ENCODE assay signal across 8 cellular contexts in genomic region chr17:8185580-8186445, GRCh38. TPM values are rescaled to one million over a fixed set of nuclear protein-coding genes. Genes with fewer than 3 reads are reported as not detected.
DNase-seq lines count a peak whose midpoint lies in the region; TF ChIP-seq lines count a peak whose summit lies in the region.

No MANE protein-coding gene starts in this region.

- H4K20me1 ChIP-seq in mammary epithelial cell (ENCODE audit: insufficient read depth, low read length), result no peaks in the 10 kb centered on the region
- peaks cover 19% of the 10 kb centered on the region for H4K20me1 ChIP-seq in smooth muscle cell (ENCODE audit: low read depth)

- CTCF ChIA-PET in mammary epithelial cell (lab: Charles Lee; ENCODE audit: low non-redundant PET), result no interaction called here

- H3K79me2 ChIP-seq in mammary epithelial cell (ENCODE audit: insufficient read depth, low read length) (peaks cover 17% of the 10 kb centered on the region), smooth muscle cell (ENCODE audit: low read depth) (no peaks in the 10 kb centered on the region)

- no peak overlapping the region for H3K4me3 Mint-ChIP-seq in immature natural killer cell

- H3F3A ChIP-seq in smooth muscle cell (ENCODE audit: low read depth), result peaks cover 17% of the 10 kb centered on the region

- H3K4me2 ChIP-seq in mammary epithelial cell (ENCODE audit: insufficient read depth, low read depth, low read length), result peak overlapping the region; percentile 88
- H3K4me2 ChIP-seq in smooth muscle cell, result peak overlapping the region; percentile 88

- H3K9ac ChIP-seq in mammary epithelial cell (ENCODE audit: insufficient read depth, low read length), result peak overlapping the region; percentile 53
- no peak overlapping the region for H3K9ac ChIP-seq in smooth muscle cell (ENCODE audit: low read depth)

- in situ Hi-C loops in mammary epithelial cell (cut with MboI; ENCODE audit: low sequenced_read_pairs in 2 of 2), result loop anchor here in 1 of 2 donors (5.0 to 10.0 kb wide), 3 partner anchors 36 to 64 kb away; partner anchors contain the start of genes CTC1, HES7 and PFAS

- no TSS peak for BruUV-seq in mammary epithelial cell (replicated peaks; lab: Mats Ljungman, UMichigan)

- H3K4me3 ChIP-seq in mammary epithelial cell (replicated peaks in 1 of 3; ENCODE audit: insufficient read depth in 1 of 3, low read depth in 2 of 3, low read length in 3 of 3), result peak overlapping the region; percentile 44 to 94 (median 72)
- peak overlapping the region; percentile 75 for H3K4me3 ChIP-seq in smooth muscle cell

- intact Hi-C loops in mammary epithelial cell (cut with micrococcal nuclease), result loop anchor here (1.0 to 2.0 kb wide), 2 partner anchors 13 to 63 kb away; partner anchors contain the start of gene PFAS

- H3K27me3 ChIP-seq in mammary epithelial cell (ENCODE audit: insufficient read depth, low read length) (no peaks in the 10 kb centered on the region), smooth muscle cell (ENCODE audit: low read depth) (no peaks in the 10 kb centered on the region)

- no peak overlapping the region for H3K27ac Mint-ChIP-seq in immature natural killer cell

- H3K27me3 Mint-ChIP-seq in immature natural killer cell (ENCODE audit: low read depth in 3 of 3), result peaks cover 5 to 14% (median 6%) of the 10 kb centered on the region in 3 donors

- TF ChIP-seq CTCF in VCaP (conservative IDR thresholded peaks at IDR 0.05), result no peak
- no peak for TF ChIP-seq CTCF in mammary epithelial cell (conservative IDR thresholded peaks at IDR 0.05 in 1 of 2, IDR thresholded peaks at IDR 0.05 in 1 of 2; ENCODE audit: extremely low read depth in 1 of 2, insufficient read depth in 1 of 2, low read depth in 1 of 2, low read length in 2 of 2)
- TF ChIP-seq CTCF in smooth muscle cell (IDR thresholded peaks at IDR 0.05; ENCODE audit: borderline replicate concordance, insufficient read depth, poor library complexity, severe bottlenecking), result no peak

- H3K36me3 ChIP-seq in mammary epithelial cell (ENCODE audit: insufficient read depth, low read length) (no peaks in the 10 kb centered on the region), smooth muscle cell (ENCODE audit: low read depth) (no peaks in the 10 kb centered on the region)

- dilution Hi-C loops in mammary epithelial cell (cut with HindIII; ENCODE audit: low sequenced_read_pairs), result loop anchor here (5.0 kb wide), 3 partner anchors 51 to 116 kb away; partner anchors contain the start of gene HES7

- H2AFZ ChIP-seq in mammary epithelial cell (ENCODE audit: low read depth, low read length) (peak overlapping the region; percentile 95), smooth muscle cell (ENCODE audit: low read depth) (peak overlapping the region; percentile 99)

- peaks cover 10 to 14% of the 10 kb centered on the region in 2 donors for H3K4me1 Mint-ChIP-seq in immature natural killer cell

- H3K9me3 Mint-ChIP-seq in immature natural killer cell, result no peaks in the 10 kb centered on the region

- peaks cover 23% of the 10 kb centered on the region for H3K4me1 ChIP-seq in mammary epithelial cell (ENCODE audit: insufficient read depth, low read length)
- H3K4me1 ChIP-seq in smooth muscle cell (ENCODE audit: low read depth), result peaks cover 12% of the 10 kb centered on the region

- DNase-seq in NOMO-1 (lab: John Stamatoyannopoulos, UW; ENCODE audit: unreplicated experiment in 2 of 2), result peak; percentile 41 to 53
- DNase-seq in NOMO-1 treated with dmso at 0.1 percent for 144 hours (lab: John Stamatoyannopoulos, UW; ENCODE audit: unreplicated experiment), result no peak
- peak; percentile 26 for DNase-seq in NCI-H128 (lab: John Stamatoyannopoulos, UW; ENCODE audit: unreplicated experiment)
- peak; percentile 66 for DNase-seq in mammary epithelial cell
- DNase-seq in immature natural killer cell, result peak; percentile 91 to 92 (median 92)
- peak; percentile 87 for DNase-seq in smooth muscle cell (lab: John Stamatoyannopoulos, UW; ENCODE audit: unreplicated experiment)
- no peak for DNase-seq in NCI-H2107 treated with DMSO at 0.1 percent for 48 hours (lab: John Stamatoyannopoulos, UW; ENCODE audit: unreplicated experiment)

- H3K9me3 ChIP-seq in mammary epithelial cell (replicated peaks; ENCODE audit: insufficient read depth, low read length) (no peaks in the 10 kb centered on the region), smooth muscle cell (replicated peaks; ENCODE audit: low read depth) (no peaks in the 10 kb centered on the region)

- H3K27ac ChIP-seq in VCaP, result peak overlapping the region; percentile 72
- H3K27ac ChIP-seq in mammary epithelial cell (ENCODE audit: insufficient read depth, low read depth, low read length), result peak overlapping the region; percentile 40
- no peak overlapping the region for H3K27ac ChIP-seq in smooth muscle cell (ENCODE audit: low read depth)

- 2% methylated on average over 43 of the region's 44 CpGs for whole genome bisulfite sequencing in mammary epithelial cell (ENCODE audit: low coverage, missing lambda C conversion rate)
- 3% methylated on average over 44 of the region's 44 CpGs for WGBS in smooth muscle cell (ENCODE audit: low lambda C conversion rate)

- H3K36me3 Mint-ChIP-seq in immature natural killer cell, result no peaks in the 10 kb centered on the region

RNA-seq across cellular contexts. Expression of gene BORCS6, which starts 4.2 kb away (rescaled TPM):
- 1 to 10 TPM; 4.9 to 8.8 TPM for total RNA-seq in mammary epithelial cell
- polyA plus RNA-seq in mammary epithelial cell, result 6.5 TPM
- 3.9 TPM for polyA minus RNA-seq in mammary epithelial cell
- polyA plus RNA-seq in immature natural killer cell, result 10 to 100 TPM; 24.0 to 38.8 (median 27.5) TPM
- 1.8 and 6.3 TPM in 2 replicates for total RNA-seq in smooth muscle cell
- 3.2 and 3.9 TPM in 2 replicates for polyA plus RNA-seq in smooth muscle cell

RNA-seq across cellular contexts. Expression of gene TMEM107, which starts 9.6 kb away (rescaled TPM):
- total RNA-seq in mammary epithelial cell (10 to 100 TPM; 23.8 to 24.0 TPM), smooth muscle cell (66.7 and 88.4 TPM in 2 replicates)
- polyA plus RNA-seq in mammary epithelial cell (32.2 TPM), immature natural killer cell (10 to 100 TPM; 53.3 to 69.3 (median 64.0) TPM), smooth muscle cell (36.0 and 36.5 TPM in 2 replicates)
- 50.2 TPM for polyA minus RNA-seq in mammary epithelial cell

RNA-seq across cellular contexts. Expression of gene VAMP2, which starts 23.1 kb away (rescaled TPM):
- total RNA-seq in mammary epithelial cell (10 to 100 TPM in 1 of 2 donors, 1 to 10 TPM in 1; 9.2 to 30.8 TPM), smooth muscle cell (5.7 and 8.1 TPM in 2 replicates)
- polyA plus RNA-seq in mammary epithelial cell (7.2 TPM), immature natural killer cell (10 to 100 TPM; 33.6 to 93.6 (median 39.5) TPM), smooth muscle cell (20.1 and 28.9 TPM in 2 replicates)
- polyA minus RNA-seq in mammary epithelial cell, result 18.0 TPM

RNA-seq across cellular contexts. Expression of gene AURKB, which starts 24.6 kb away (rescaled TPM):
- total RNA-seq in mammary epithelial cell (10 to 100 TPM in 1 of 2 donors, 1 to 10 TPM in 1; 1.8 to 59.3 TPM), smooth muscle cell (10.5 and 16.6 TPM in 2 replicates)
- polyA plus RNA-seq in mammary epithelial cell (62.1 TPM), immature natural killer cell (1 to 10 TPM in 2 of 3 donors, under 1 TPM in 1; 0.60 to 3.1 (median 1.6) TPM), smooth muscle cell (31.7 and 33.5 TPM in 2 replicates)
- 99.5 TPM for polyA minus RNA-seq in mammary epithelial cell

RNA-seq across cellular contexts. Expression of gene PER1, which starts 33.6 kb away (rescaled TPM):
- 10 to 100 TPM; 26.8 to 97.9 TPM for total RNA-seq in mammary epithelial cell
- 16.8 TPM for polyA plus RNA-seq in mammary epithelial cell
- 96.6 TPM for polyA minus RNA-seq in mammary epithelial cell
- 1 to 10 TPM; 3.5 to 8.5 (median 4.5) TPM for polyA plus RNA-seq in immature natural killer cell
- total RNA-seq in smooth muscle cell, result 25.8 and 29.0 TPM in 2 replicates
- polyA plus RNA-seq in smooth muscle cell, result 55.2 and 85.9 TPM in 2 replicates

Comparison
In these comparisons a context has a peak if more than half of its experiments do, and no peak if none do; other contexts are left out.
1. DNase-seq: peak in NOMO-1 (2 of 2), NCI-H128 (single experiment), mammary epithelial cell (single experiment), immature natural killer cell (3 of 3) and smooth muscle cell (single experiment); none in NOMO-1 treated with dmso at 0.1 percent for 144 hours (single experiment) and NCI-H2107 treated with DMSO at 0.1 percent for 48 hours (single experiment).